Comparison of ENCODE assay signal across 24 cellular contexts in the genomic region with DNA sequence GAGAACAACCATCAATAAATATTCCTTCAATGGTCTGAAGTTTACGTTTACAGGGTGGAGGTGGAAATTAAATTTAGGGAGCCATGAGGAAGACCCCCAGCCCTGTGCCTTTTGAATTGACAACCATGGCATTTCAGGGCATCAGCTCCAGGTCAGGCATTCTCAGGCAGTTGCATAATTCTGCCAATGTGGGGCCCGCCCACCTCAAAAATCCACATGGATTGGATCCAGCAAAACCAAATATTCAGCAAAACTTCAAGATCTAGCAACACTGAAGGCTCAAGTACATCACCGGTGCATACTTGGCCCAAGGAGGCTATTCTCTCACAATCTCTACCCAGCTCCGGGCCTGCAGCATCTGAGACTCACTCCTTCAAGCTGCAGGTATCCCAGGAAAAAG. TPM values are rescaled to one million over a fixed set of nuclear protein-coding genes. Genes with fewer than 3 reads are reported as not detected.
A peak's percentile ranks its signal among the peaks of the same experiment; 100 is the strongest.
DNase-seq lines count a peak whose midpoint lies in the region; ATAC-seq and TF ChIP-seq lines count a peak whose summit lies in the region.
"Had no signal": no experiment of that assay in that cellular context is flagged by ENCODE, and none has a peak within 500 bp of the region (broad histone marks: within the 10 kb centered on the region; RNA-seq: fewer than 3 reads in every experiment).

No MANE protein-coding gene starts in this region.

- no peaks in the 10 kb centered on the region for H3K36me3 ChIP-seq in CD8-positive, alpha-beta T cell (ENCODE audit: insufficient read depth, low read length)
- H3K36me3 ChIP-seq: adrenal gland, esophagus squamous epithelium, HAP-1 had no signal

- intact Hi-C loops in CD8-positive, alpha-beta T cell (cut with DNase I, micrococcal nuclease): loop anchor here in 1 of 2 experiments (10.0 kb wide), 1 partner anchor 1157 kb away; a partner anchor contains a TSS
- intact Hi-C loops in activated T-helper 1 cell treated with anti-CD3 and anti-CD28 coated beads, Interleukin-12 subunit alpha, Interleukin-12 subunit beta, Interleukin-2, Interleukin-4 antibody, amounts not matched to agents 30 ng/mL and 10 ng/mL and 1 ng/mL, durations not matched to agents 14 hours and 24 hours and 36 hours (cut with micrococcal nuclease): loop anchor here (10.0 kb wide), 1 partner anchor 1743 kb away; a partner anchor contains a TSS

- H3K4me3 ChIP-seq in CD8-positive, alpha-beta T cell (ENCODE audit: low read depth, low read length): no peak overlapping the region
- no peak overlapping the region for H3K4me3 ChIP-seq in coronary artery
- H3K4me3 ChIP-seq: adrenal gland, esophagus squamous epithelium, HAP-1, skin epidermis had no signal

- no peaks in the 10 kb centered on the region for H3K9me3 ChIP-seq in CD8-positive, alpha-beta T cell (ENCODE audit: low read length)
- H3K9me3 ChIP-seq: adrenal gland, esophagus squamous epithelium, HAP-1 had no signal

- in situ Hi-C loops in G401 (cut with HindIII; ENCODE audit: low sequenced_read_pairs): no loop called here

- H3K27me3 ChIP-seq in CD8-positive, alpha-beta T cell (ENCODE audit: insufficient read depth, low read length): no peaks in the 10 kb centered on the region
- H3K27me3 ChIP-seq: adrenal gland, esophagus squamous epithelium had no signal

- no peaks in the 10 kb centered on the region for H3K4me1 ChIP-seq in CD8-positive, alpha-beta T cell (ENCODE audit: insufficient read depth, low read length)
- H3K4me1 ChIP-seq: adrenal gland, HAP-1 had no signal

- CTCF ChIA-PET in CD8-positive, alpha-beta T cell (lab: Charles Lee): interaction anchor here (0.7 to 1.6 kb wide), 9 partner anchors 11 to 153 kb away, joined by 3 to 5 read pairs (median 3); no protein-coding TSS in a partner anchor

- ATAC-seq in CD8-positive, alpha-beta T cell: no peak
- ATAC-seq: activated CD4-positive, CD25-positive, alpha-beta regulatory T cell treated with anti-CD3 and anti-CD28 coated beads, Interleukin-2, amount 50 U/mL, for 24 hours had no signal

- H3K4me1 Mint-ChIP-seq in CD8-positive, alpha-beta T cell (ENCODE audit: low read depth): peaks cover 13% of the 10 kb centered on the region
- H3K4me1 Mint-ChIP-seq in chondrocyte (ENCODE audit: low read depth): peaks cover 54% of the 10 kb centered on the region
- peaks cover 13% of the 10 kb centered on the region for H3K4me1 Mint-ChIP-seq in neural crest cell
- H3K4me1 Mint-ChIP-seq in activated T-helper 1 cell treated with anti-CD3 and anti-CD28 coated beads, Interleukin-12 subunit alpha, Interleukin-12 subunit beta, Interleukin-2, Interleukin-4 antibody, amounts not matched to agents 30 ng/mL and 10 ng/mL and 1 ng/mL, durations not matched to agents 14 hours and 24 hours and 36 hours (ENCODE audit: low read depth): peaks cover 16% of the 10 kb centered on the region

- TF ChIP-seq CTCF in CD8-positive, alpha-beta T cell (IDR thresholded peaks at IDR 0.05): no peak
- no peak for TF ChIP-seq CTCF in chondrocyte (IDR thresholded peaks at IDR 0.05)
- no peak for TF ChIP-seq CTCF in neural crest cell (conservative IDR thresholded peaks at IDR 0.05)
- TF ChIP-seq CTCF in coronary artery (IDR thresholded peaks at IDR 0.05): no peak

- DNase-seq in CD8-positive, alpha-beta T cell: no peak
- peak; percentile 44 for DNase-seq in HT-29 (ENCODE audit: low spot score)
- no peak for DNase-seq in chondrocyte (ENCODE audit: low spot score)
- DNase-seq in neural crest cell (ENCODE audit: low read depth, low spot score): no peak
- DNase-seq in G401 (ENCODE audit: low spot score): no peak
- DNase-seq in coronary artery (ENCODE audit: low spot score): no peak
- DNase-seq in iPS-NIHi11 (ENCODE audit: low spot score): no peak
- DNase-seq in activated T-helper 1 cell treated with anti-CD3 and anti-CD28 coated beads, Interleukin-12 subunit alpha, Interleukin-12 subunit beta, Interleukin-2, Interleukin-4 antibody, amounts not matched to agents 30 ng/mL and 10 ng/mL and 1 ng/mL, durations not matched to agents 14 hours and 24 hours and 36 hours (ENCODE audit: low spot score): no peak
- DNase-seq: adrenal gland; central memory CD4-positive, alpha-beta T cell; effector CD8-positive, alpha-beta T cell; esophagus squamous epithelium; GDM1; head of caudate nucleus; immature natural killer cell; NCI-H187; NCI-H226; stimulated activated CD4-positive, alpha-beta T cell treated with anti-CD3 and anti-CD28 coated beads, Interleukin-2, amount 100 ng/mL, for 48 hours had no signal

- no peak overlapping the region for H3K4me3 Mint-ChIP-seq in CD8-positive, alpha-beta T cell
- no peak overlapping the region for H3K4me3 Mint-ChIP-seq in chondrocyte (ENCODE audit: unreplicated experiment)
- H3K4me3 Mint-ChIP-seq in neural crest cell: peak overlapping the region; percentile 28
- H3K4me3 Mint-ChIP-seq in activated T-helper 1 cell treated with anti-CD3 and anti-CD28 coated beads, Interleukin-12 subunit alpha, Interleukin-12 subunit beta, Interleukin-2, Interleukin-4 antibody, amounts not matched to agents 30 ng/mL and 10 ng/mL and 1 ng/mL, durations not matched to agents 14 hours and 24 hours and 36 hours: no peak overlapping the region
- H3K4me3 Mint-ChIP-seq: B cell, immature natural killer cell, type B pancreatic cell had no signal

- H3K27me3 Mint-ChIP-seq in CD8-positive, alpha-beta T cell (ENCODE audit: low read depth): no peaks in the 10 kb centered on the region
- H3K27me3 Mint-ChIP-seq in chondrocyte (ENCODE audit: low read depth) (no peaks in the 10 kb centered on the region), neural crest cell (ENCODE audit: low read depth) (no peaks in the 10 kb centered on the region)
- peaks cover 6% of the 10 kb centered on the region for H3K27me3 Mint-ChIP-seq in activated T-helper 1 cell treated with anti-CD3 and anti-CD28 coated beads, Interleukin-12 subunit alpha, Interleukin-12 subunit beta, Interleukin-2, Interleukin-4 antibody, amounts not matched to agents 30 ng/mL and 10 ng/mL and 1 ng/mL, durations not matched to agents 14 hours and 24 hours and 36 hours (ENCODE audit: insufficient read depth)
- H3K27me3 Mint-ChIP-seq: B cell, type B pancreatic cell had no signal

- no peak overlapping the region for H3K27ac ChIP-seq in CD8-positive, alpha-beta T cell (ENCODE audit: low read depth, low read length)
- H3K27ac ChIP-seq in coronary artery: no peak overlapping the region
- H3K27ac ChIP-seq: adrenal gland, esophagus squamous epithelium, skin epidermis had no signal

- POLR2A ChIA-PET in CD8-positive, alpha-beta T cell (lab: Charles Lee): interaction anchor here (0.6 to 2.7 kb wide), 6 partner anchors 10 to 1137 kb away, joined by 3 to 27 read pairs (median 4); no protein-coding TSS in a partner anchor

- peaks cover 24% of the 10 kb centered on the region for H3K36me3 Mint-ChIP-seq in CD8-positive, alpha-beta T cell
- H3K36me3 Mint-ChIP-seq in chondrocyte (ENCODE audit: low read depth) (peaks cover 5% of the 10 kb centered on the region), neural crest cell (ENCODE audit: low read depth) (peaks cover 2% of the 10 kb centered on the region)
- peaks cover 7% of the 10 kb centered on the region for H3K36me3 Mint-ChIP-seq in activated T-helper 1 cell treated with anti-CD3 and anti-CD28 coated beads, Interleukin-12 subunit alpha, Interleukin-12 subunit beta, Interleukin-2, Interleukin-4 antibody, amounts not matched to agents 30 ng/mL and 10 ng/mL and 1 ng/mL, durations not matched to agents 14 hours and 24 hours and 36 hours (ENCODE audit: low read depth)
- H3K36me3 Mint-ChIP-seq: type B pancreatic cell had no signal

- H3K27ac Mint-ChIP-seq in CD8-positive, alpha-beta T cell: peak overlapping the region; percentile 70
- H3K27ac Mint-ChIP-seq in chondrocyte (ENCODE audit: unreplicated experiment) (peak overlapping the region; percentile 66), neural crest cell (ENCODE audit: unreplicated experiment) (no peak overlapping the region)
- H3K27ac Mint-ChIP-seq in activated T-helper 1 cell treated with anti-CD3 and anti-CD28 coated beads, Interleukin-12 subunit alpha, Interleukin-12 subunit beta, Interleukin-2, Interleukin-4 antibody, amounts not matched to agents 30 ng/mL and 10 ng/mL and 1 ng/mL, durations not matched to agents 14 hours and 24 hours and 36 hours: no peak overlapping the region
- H3K27ac Mint-ChIP-seq: activated T-helper 2 cell treated with anti-CD3 and anti-CD28 coated beads, Interferon-gamma antibody, Interleukin-2, Interleukin-4, amounts not matched to agents 10 μg/mL and 5 μg/mL and 100 μg/mL, durations not matched to agents 14 hours and 24 hours and 36 hours; type B pancreatic cell had no signal

- H3K9me3 Mint-ChIP-seq in CD8-positive, alpha-beta T cell: peaks cover 6% of the 10 kb centered on the region
- H3K9me3 Mint-ChIP-seq in chondrocyte (ENCODE audit: low read depth): peaks cover 7% of the 10 kb centered on the region
- H3K9me3 Mint-ChIP-seq in neural crest cell: no peaks in the 10 kb centered on the region
- peaks cover 7% of the 10 kb centered on the region for H3K9me3 Mint-ChIP-seq in activated T-helper 1 cell treated with anti-CD3 and anti-CD28 coated beads, Interleukin-12 subunit alpha, Interleukin-12 subunit beta, Interleukin-2, Interleukin-4 antibody, amounts not matched to agents 30 ng/mL and 10 ng/mL and 1 ng/mL, durations not matched to agents 14 hours and 24 hours and 36 hours
- H3K9me3 Mint-ChIP-seq: type B pancreatic cell had no signal

RNA-seq across cellular contexts. Expression of a gene that starts 21.2 kb away (rescaled TPM):
- total RNA-seq in CD8-positive, alpha-beta T cell: 10 to 100 TPM; 38.2 to 39.5 TPM
- 21.1 and 22.7 TPM in 2 replicates for total RNA-seq in HT-29 (2014; rRNA removed; shearing (Covaris generic))
- total RNA-seq in chondrocyte (1.2 to 3.5 TPM (median 1.7 TPM) in 3 replicates), neural crest cell (1.0 and 1.2 TPM in 2 replicates)
- total RNA-seq in G401 (2014; rRNA removed; shearing (Covaris generic)): 0.49 and 1.3 TPM in 2 replicates
- 0.88 and 0.93 TPM in 2 replicates for total RNA-seq in activated T-helper 1 cell treated with anti-CD3 and anti-CD28 coated beads, Interleukin-12 subunit alpha, Interleukin-12 subunit beta, Interleukin-2, Interleukin-4 antibody, amounts not matched to agents 30 ng/mL and 10 ng/mL and 1 ng/mL, durations not matched to agents 14 hours and 24 hours and 36 hours

RNA-seq across cellular contexts. Expression of a gene that starts 59.4 kb away (rescaled TPM):
- 10 to 100 TPM; 76.7 to 84.9 TPM for total RNA-seq in CD8-positive, alpha-beta T cell
- 31.8 and 35.5 TPM in 2 replicates for total RNA-seq in HT-29 (2014; rRNA removed; shearing (Covaris generic))
- total RNA-seq in chondrocyte: 29.2 to 37.3 TPM (median 29.4 TPM) in 3 replicates
- 52.9 and 53.3 TPM in 2 replicates for total RNA-seq in neural crest cell
- total RNA-seq in G401 (2014; rRNA removed; shearing (Covaris generic)): 23.4 and 46.7 TPM in 2 replicates
- total RNA-seq in activated T-helper 1 cell treated with anti-CD3 and anti-CD28 coated beads, Interleukin-12 subunit alpha, Interleukin-12 subunit beta, Interleukin-2, Interleukin-4 antibody, amounts not matched to agents 30 ng/mL and 10 ng/mL and 1 ng/mL, durations not matched to agents 14 hours and 24 hours and 36 hours: 38.3 and 40.2 TPM in 2 replicates

Comparison
In these comparisons a context has a peak if more than half of its experiments do, and no peak if none do; other contexts are left out.
1. H3K27ac Mint-ChIP-seq: peak in CD8-positive, alpha-beta T cell (single experiment) and chondrocyte (single experiment); none in neural crest cell (single experiment) and activated T-helper 1 cell treated with anti-CD3 and anti-CD28 coated beads, Interleukin-12 subunit alpha, Interleukin-12 subunit beta, Interleukin-2, Interleukin-4 antibody, amounts not matched to agents 30 ng/mL and 10 ng/mL and 1 ng/mL, durations not matched to agents 14 hours and 24 hours and 36 hours (single experiment).